Comparison of ENCODE assay signal across 1 cellular context in the genomic region with DNA sequence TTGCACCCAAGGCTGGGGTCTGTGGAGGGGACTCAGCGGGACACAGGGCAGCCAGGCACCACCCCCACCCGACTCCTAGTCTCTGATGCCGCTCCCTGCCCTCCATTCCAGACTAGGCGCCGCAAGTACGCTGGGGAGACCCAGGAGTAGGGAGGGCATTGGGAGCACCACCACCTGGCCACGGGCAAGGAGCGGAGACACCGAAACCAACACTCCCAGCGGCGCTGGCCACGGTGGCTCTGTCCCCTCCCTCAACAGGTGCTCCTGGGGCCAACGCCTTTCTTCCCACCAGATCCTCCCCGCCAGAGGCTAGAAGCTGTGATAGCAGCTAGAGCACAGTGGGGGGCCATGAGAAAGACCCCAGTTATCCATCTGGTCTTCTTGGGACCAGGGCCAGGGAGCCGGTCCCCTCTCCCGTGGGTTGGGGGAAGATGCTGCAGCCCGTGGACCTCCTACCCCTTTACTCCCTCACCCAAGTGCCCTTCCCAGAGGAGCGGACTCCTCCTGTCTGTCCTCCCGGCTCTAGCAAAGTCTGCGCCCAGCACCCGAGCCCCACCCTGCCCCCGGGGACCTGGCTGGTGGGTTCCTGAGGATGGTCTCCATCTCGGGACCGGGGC.
TF ChIP-seq lines count a peak whose summit lies in the region.

No MANE protein-coding gene starts in this region.

TF ChIP-seq in HepG2, 621 proteins besides CTCF, POLR2A, EP300 and RAD21 (continued from another document):
- TF ChIP-seq, protein P1, sequence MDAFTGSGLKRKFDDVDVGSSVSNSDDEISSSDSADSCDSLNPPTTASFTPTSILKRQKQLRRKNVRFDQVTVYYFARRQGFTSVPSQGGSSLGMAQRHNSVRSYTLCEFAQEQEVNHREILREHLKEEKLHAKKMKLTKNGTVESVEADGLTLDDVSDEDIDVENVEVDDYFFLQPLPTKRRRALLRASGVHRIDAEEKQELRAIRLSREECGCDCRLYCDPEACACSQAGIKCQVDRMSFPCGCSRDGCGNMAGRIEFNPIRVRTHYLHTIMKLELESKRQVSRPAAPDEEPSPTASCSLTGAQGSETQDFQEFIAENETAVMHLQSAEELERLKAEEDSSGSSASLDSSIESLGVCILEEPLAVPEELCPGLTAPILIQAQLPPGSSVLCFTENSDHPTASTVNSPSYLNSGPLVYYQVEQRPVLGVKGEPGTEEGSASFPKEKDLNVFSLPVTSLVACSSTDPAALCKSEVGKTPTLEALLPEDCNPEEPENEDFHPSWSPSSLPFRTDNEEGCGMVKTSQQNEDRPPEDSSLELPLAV (CRISPR knock-in tag; conservative IDR thresholded peaks at IDR 0.05; ENCODE audit: low read depth): no peak
- no peak for TF ChIP-seq HOXD1 (CRISPR knock-in tag; IDR thresholded peaks at IDR 0.05)
